Comparison of ENCODE assay signal across 24 cellular contexts in the genomic region with DNA sequence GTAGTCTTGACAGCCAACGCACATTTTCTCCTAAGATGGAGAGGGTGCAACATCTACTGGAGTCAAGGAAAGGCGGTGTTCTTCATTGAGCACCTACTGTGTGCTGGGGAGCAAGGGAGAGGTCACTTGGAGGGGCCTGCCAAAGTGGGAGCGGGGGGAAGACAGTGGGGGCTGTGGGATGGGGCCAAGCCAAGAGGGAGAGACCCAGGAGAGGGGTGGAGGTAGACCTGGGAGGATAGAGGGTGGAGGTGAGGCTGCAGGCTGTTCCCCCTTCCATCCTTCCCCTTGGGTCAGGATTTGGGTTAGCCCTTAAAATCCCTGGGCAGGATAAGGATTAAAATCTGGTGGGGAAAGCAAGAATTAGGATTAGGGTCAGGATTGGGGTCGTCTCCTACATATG.
"Had no signal": no experiment of that assay in that cellular context is flagged by ENCODE, and none has a peak within 500 bp of the region (broad histone marks: within the 10 kb centered on the region; RNA-seq: fewer than 3 reads in every experiment).

No MANE protein-coding gene starts in this region.

- H3K4me1 Mint-ChIP-seq: activated T-helper 17 cell treated with anti-CD3 and anti-CD28 coated beads, Interleukin-2, amount 50 U/mL, for 72 hours had no signal

- H3K27ac Mint-ChIP-seq: activated T-cell treated with anti-CD3 and anti-CD28 coated beads, Interleukin-2, amount 50 U/mL, for 24 hours; activated T-helper 17 cell treated with anti-CD3 and anti-CD28 coated beads, Interleukin-2, amount 50 U/mL, for 72 hours; dendritic cell treated with granulocyte-macrophage colony-stimulating factor and Interleukin-4, amounts not matched to agents 40 ng/mL and 50 ng/mL, for 4 days; natural killer cell treated with Interleukin-12 subunit alpha and Interleukin-12 subunit beta and Interleukin-15 and Interleukin-18, amount 100 ng/mL, for 72 hours; stimulated activated naive B cell treated with anti-CD40 and anti-IgM and Interleukin-4, amounts not matched to agents 10 μg/mL and 1 μg/mL and 100 μg/mL, for 72 hours; T-cell; T-helper 2 cell treated with Interferon-gamma antibody and Interleukin-4, amounts not matched to agents 5 μg/mL and 100 μg/mL, for 36 hours had no signal

- H3K4me3 Mint-ChIP-seq: activated T-cell treated with anti-CD3 and anti-CD28 coated beads, Interleukin-2, amount 50 U/mL, for 24 hours; activated T-helper 17 cell treated with anti-CD3 and anti-CD28 coated beads, Interleukin-2, amount 50 U/mL, for 72 hours; dendritic cell treated with granulocyte-macrophage colony-stimulating factor and Interleukin-4, amounts not matched to agents 40 ng/mL and 50 ng/mL, for 4 days; natural killer cell treated with Interleukin-12 subunit alpha and Interleukin-12 subunit beta and Interleukin-15 and Interleukin-18, amount 100 ng/mL, for 72 hours; T-helper 2 cell treated with Interferon-gamma antibody and Interleukin-4, amounts not matched to agents 5 μg/mL and 100 μg/mL, for 36 hours had no signal

- H3K27ac ChIP-seq: body of pancreas, sigmoid colon, thoracic aorta, WERI-Rb-1 had no signal

- H3K9me3 Mint-ChIP-seq: activated T-cell treated with anti-CD3 and anti-CD28 coated beads, Interleukin-2, amount 50 U/mL, for 24 hours; activated T-helper 17 cell treated with anti-CD3 and anti-CD28 coated beads, Interleukin-2, amount 50 U/mL, for 72 hours; dendritic cell treated with granulocyte-macrophage colony-stimulating factor and Interleukin-4, amounts not matched to agents 40 ng/mL and 50 ng/mL, for 4 days; natural killer cell treated with Interleukin-12 subunit alpha and Interleukin-12 subunit beta and Interleukin-15 and Interleukin-18, amount 100 ng/mL, for 72 hours; stimulated activated naive B cell treated with anti-CD40 and anti-IgM and Interleukin-4, amounts not matched to agents 10 μg/mL and 1 μg/mL and 100 μg/mL, for 72 hours; T-cell; T-helper 2 cell treated with Interferon-gamma antibody and Interleukin-4, amounts not matched to agents 5 μg/mL and 100 μg/mL, for 36 hours had no signal

- H3K36me3 ChIP-seq: sigmoid colon, thoracic aorta, upper lobe of left lung, WERI-Rb-1 had no signal

- H3K4me2 ChIP-seq: smooth muscle cell had no signal

- H3K4me3 ChIP-seq: body of pancreas, sigmoid colon, smooth muscle cell, thoracic aorta, upper lobe of left lung had no signal

- DNase-seq: activated CD4-positive, CD25-positive, alpha-beta regulatory T cell treated with anti-CD3 and anti-CD28 coated beads, Interleukin-2, amount 50 U/mL, for 72 hours; activated naive CD4-positive, alpha-beta T cell treated with anti-CD3 and anti-CD28 coated beads, Interleukin-2, amount 50 U/mL, for 16 hours; activated T-cell treated with anti-CD3 and anti-CD28 coated beads, Interleukin-2, amount 50 U/mL, for 24 hours; anterior cingulate cortex; body of pancreas; effector CD8-positive, alpha-beta T cell; hippocampal formation; left ventricle myocardium superior; nucleus accumbens; stimulated activated CD4-positive, alpha-beta T cell treated with anti-CD3 and anti-CD28 coated beads, Interleukin-15, amount 100 ng/mL, for 24 hours; stimulated activated CD4-positive, alpha-beta T cell treated with anti-CD3 and anti-CD28 coated beads, Interleukin-2, amount 100 ng/mL, for 48 hours; stimulated activated CD8-positive, alpha-beta memory T cell treated with anti-CD3 and anti-CD28 coated beads, Interleukin-4, amount 100 ng/mL, for 48 hours; stimulated activated naive B cell treated with anti-CD40 and anti-IgM and Interleukin-4, amounts not matched to agents 10 μg/mL and 1 μg/mL and 100 μg/mL, for 72 hours; T-cell; upper lobe of left lung; WERI-Rb-1 had no signal

- ATAC-seq: activated T-helper 17 cell treated with anti-CD3 and anti-CD28 coated beads, Interleukin-2, amount 50 U/mL, for 72 hours; body of pancreas; esophagus mucosa; left ventricle myocardium superior; natural killer cell treated with Interleukin-12 subunit alpha and Interleukin-12 subunit beta and Interleukin-15 and Interleukin-18, amount 100 ng/mL, for 72 hours; stimulated activated naive B cell treated with anti-CD40 and anti-IgM and Interleukin-4, amounts not matched to agents 10 μg/mL and 1 μg/mL and 100 μg/mL, for 72 hours; T-cell had no signal

- H3K36me3 Mint-ChIP-seq: natural killer cell treated with Interleukin-12 subunit alpha and Interleukin-12 subunit beta and Interleukin-15 and Interleukin-18, amount 100 ng/mL, for 72 hours; stimulated activated naive B cell treated with anti-CD40 and anti-IgM and Interleukin-4, amounts not matched to agents 10 μg/mL and 1 μg/mL and 100 μg/mL, for 72 hours; T-cell had no signal
